In genomic region chr16:12141073-12141472, GRCh38 we compare ENCODE assay signal across 18 cellular contexts.
"Had no signal": no experiment of that assay in that cellular context is flagged by ENCODE, and none has a peak within 500 bp of the region (broad histone marks: within the 10 kb centered on the region; RNA-seq: fewer than 3 reads in every experiment).

No MANE protein-coding gene starts in this region.

- H3K4me3 ChIP-seq: esophagus muscularis mucosa, prostate gland, tibial nerve had no signal

- H3K27me3 ChIP-seq: brain microvascular endothelial cell, esophagus muscularis mucosa, tibial nerve had no signal

- DNase-seq: activated B cell treated with CpG ODN at 0.5 μM for 24 hours; activated CD4-positive, alpha-beta T cell treated with anti-CD3 and anti-CD28 coated beads, Interleukin-2, amount 50 U/mL, for 4 hours; activated CD8-positive, alpha-beta memory T cell treated with anti-CD3 and anti-CD28 coated beads, Interleukin-2, amount 50 U/mL, for 4 hours; activated naive CD4-positive, alpha-beta T cell treated with anti-CD3 and anti-CD28 coated beads for 36 hours; amniotic stem cell; brain microvascular endothelial cell; endodermal cell; immature natural killer cell; left colon; mammary epithelial cell; natural killer cell; nucleus accumbens; SK-N-SH had no signal

- H3K4me1 Mint-ChIP-seq: immature natural killer cell had no signal

- H3K9me3 Mint-ChIP-seq: activated B cell treated with CpG ODN at 0.5 μM for 24 hours; activated naive CD4-positive, alpha-beta T cell treated with anti-CD3 and anti-CD28 coated beads for 36 hours; activated T-helper 1 cell treated with anti-CD3 and anti-CD28 coated beads, Interleukin-12 subunit alpha, Interleukin-12 subunit beta, Interleukin-2, Interleukin-4 antibody, amounts not matched to agents 30 ng/mL and 10 ng/mL and 1 ng/mL, durations not matched to agents 14 hours and 24 hours and 36 hours; endodermal cell; immature natural killer cell; natural killer cell; stimulated activated memory B cell treated with anti-CD40 and anti-IgM and Interleukin-4, amounts not matched to agents 10 μg/mL and 1 μg/mL and 100 μg/mL, for 72 hours had no signal

- H3K36me3 ChIP-seq: brain microvascular endothelial cell, prostate gland had no signal

- H3K36me3 Mint-ChIP-seq: natural killer cell had no signal

- H3K27ac Mint-ChIP-seq: activated B cell treated with CpG ODN at 0.5 μM for 24 hours; activated naive CD4-positive, alpha-beta T cell treated with anti-CD3 and anti-CD28 coated beads for 36 hours; activated T-helper 1 cell treated with anti-CD3 and anti-CD28 coated beads, Interleukin-12 subunit alpha, Interleukin-12 subunit beta, Interleukin-2, Interleukin-4 antibody, amounts not matched to agents 30 ng/mL and 10 ng/mL and 1 ng/mL, durations not matched to agents 14 hours and 24 hours and 36 hours; endodermal cell; immature natural killer cell; natural killer cell; stimulated activated memory B cell treated with anti-CD40 and anti-IgM and Interleukin-4, amounts not matched to agents 10 μg/mL and 1 μg/mL and 100 μg/mL, for 72 hours had no signal

- H3K27me3 Mint-ChIP-seq: activated B cell treated with CpG ODN at 0.5 μM for 24 hours; stimulated activated memory B cell treated with anti-CD40 and anti-IgM and Interleukin-4, amounts not matched to agents 10 μg/mL and 1 μg/mL and 100 μg/mL, for 72 hours had no signal

- H3K4me3 Mint-ChIP-seq: activated B cell treated with CpG ODN at 0.5 μM for 24 hours; activated naive CD4-positive, alpha-beta T cell treated with anti-CD3 and anti-CD28 coated beads for 36 hours; activated T-helper 1 cell treated with anti-CD3 and anti-CD28 coated beads, Interleukin-12 subunit alpha, Interleukin-12 subunit beta, Interleukin-2, Interleukin-4 antibody, amounts not matched to agents 30 ng/mL and 10 ng/mL and 1 ng/mL, durations not matched to agents 14 hours and 24 hours and 36 hours; endodermal cell; immature natural killer cell; natural killer cell; stimulated activated memory B cell treated with anti-CD40 and anti-IgM and Interleukin-4, amounts not matched to agents 10 μg/mL and 1 μg/mL and 100 μg/mL, for 72 hours had no signal
